ENCODE assay signal across 12 cellular contexts in the genomic region with DNA sequence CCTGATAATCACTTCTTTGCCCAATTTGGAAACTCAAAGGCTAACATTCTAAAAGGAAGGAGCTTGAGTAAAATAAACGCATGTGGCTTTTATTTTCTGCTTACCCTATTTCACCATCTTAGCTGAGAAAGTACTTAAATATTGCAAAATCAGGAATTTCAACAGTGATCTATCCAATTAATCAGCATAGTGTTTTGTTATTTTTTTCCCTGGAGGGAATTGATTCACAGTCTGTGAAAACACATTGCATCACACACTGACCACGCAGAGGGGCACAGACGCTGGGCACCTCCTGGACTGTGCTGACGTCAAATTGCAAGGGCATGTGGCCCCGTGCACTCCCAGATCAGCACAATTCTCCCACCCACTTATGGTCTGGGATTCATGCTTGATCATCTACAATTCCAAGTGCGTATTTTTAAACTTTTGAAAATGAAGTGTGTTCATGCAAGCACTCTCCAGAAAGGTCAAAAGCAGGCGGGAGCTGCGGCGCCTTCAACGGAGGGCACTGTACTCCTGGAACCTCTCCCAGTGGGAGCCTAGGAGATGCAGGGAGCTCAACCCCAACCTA.
A peak's percentile ranks its signal among the peaks of the same experiment; 100 is the strongest.
DNase-seq lines count a peak whose midpoint lies in the region; ATAC-seq, FAIRE-seq and TF ChIP-seq lines count a peak whose summit lies in the region.
"Had no signal": no experiment of that assay in that cellular context is flagged by ENCODE, and none has a peak within 500 bp of the region (broad histone marks: within the 10 kb centered on the region; RNA-seq: fewer than 3 reads in every experiment).

No MANE protein-coding gene starts in this region.

- no peak overlapping the region for H3K4me3 Mint-ChIP-seq in activated CD8-positive, alpha-beta memory T cell treated with anti-CD3 and anti-CD28 coated beads, Interleukin-2, amount 10 ng/mL, durations not matched to agents 7 days and 5 days
- no peak overlapping the region for H3K4me3 Mint-ChIP-seq in stimulated activated naive B cell treated with anti-CD40 and anti-IgM and Interleukin-4, amounts not matched to agents 10 μg/mL and 1 μg/mL and 100 μg/mL, for 72 hours
- H3K4me3 Mint-ChIP-seq: memory B cell had no signal

- CTCF ChIA-PET in activated CD8-positive, alpha-beta memory T cell treated with anti-CD3 and anti-CD28 coated beads, Interleukin-2, amount 10 ng/mL, durations not matched to agents 7 days and 5 days (lab: Charles Lee), result no interaction called here

- no peak for ATAC-seq in thoracic aorta (ENCODE audit: insufficient number of reproducible peaks, low FRiP score, low read depth)
- ATAC-seq in activated CD8-positive, alpha-beta memory T cell treated with anti-CD3 and anti-CD28 coated beads, Interleukin-2, amount 10 ng/mL, durations not matched to agents 7 days and 5 days, result no peak
- ATAC-seq in stimulated activated naive B cell treated with anti-CD40 and anti-IgM and Interleukin-4, amounts not matched to agents 10 μg/mL and 1 μg/mL and 100 μg/mL, for 72 hours (replicated peaks), result no peak

- no peak overlapping the region for H3K27ac ChIP-seq in thoracic aorta
- H3K27ac ChIP-seq: KMS-11 had no signal

- TF ChIP-seq CTCF in kidney epithelial cell (IDR thresholded peaks at IDR 0.05; ENCODE audit: insufficient read depth, low read length, poor library complexity, severe bottlenecking) (no peak), thoracic aorta (IDR thresholded peaks at IDR 0.05) (no peak)

- H3K27me3 ChIP-seq in kidney epithelial cell (ENCODE audit: control insufficient read depth, insufficient read depth, low read length) (no peaks in the 10 kb centered on the region), thoracic aorta (replicated peaks; ENCODE audit: insufficient read depth) (no peaks in the 10 kb centered on the region)

- H3K4me3 ChIP-seq in kidney epithelial cell (ENCODE audit: low read depth, low read length) (no peak overlapping the region), thoracic aorta (no peak overlapping the region)

- DNase-seq in HTR-8/SVneo (ENCODE audit: insufficient read length, low spot score) (peak; percentile 20), brain pericyte (ENCODE audit: low read depth, low spot score) (peak; percentile 96), kidney epithelial cell (ENCODE audit: low read depth) (peak; percentile 48), thoracic aorta (ENCODE audit: low spot score) (peak; percentile 3)
- DNase-seq in stimulated activated naive CD4-positive, alpha-beta T cell treated with Interleukin-2 at 50 U/mL for 16 hours (lab: John Stamatoyannopoulos, UW), result no peak
- DNase-seq in activated CD4-positive, CD25-positive, alpha-beta regulatory T cell (lab: John Stamatoyannopoulos, UW), result no peak
- DNase-seq in activated CD8-positive, alpha-beta memory T cell treated with anti-CD3 and anti-CD28 coated beads, Interleukin-2, amount 10 ng/mL, durations not matched to agents 7 days and 5 days, result no peak
- no peak for DNase-seq in stimulated activated naive B cell treated with anti-CD40 and anti-IgM and Interleukin-4, amounts not matched to agents 10 μg/mL and 1 μg/mL and 100 μg/mL, for 72 hours
- DNase-seq: effector memory CD4-positive, alpha-beta T cell; NCI-H774 had no signal

- H3K36me3 ChIP-seq in kidney epithelial cell (ENCODE audit: control insufficient read depth, insufficient read depth, low read length) (no peaks in the 10 kb centered on the region), thoracic aorta (no peaks in the 10 kb centered on the region)

- H3K27ac Mint-ChIP-seq in activated CD8-positive, alpha-beta memory T cell treated with anti-CD3 and anti-CD28 coated beads, Interleukin-2, amount 10 ng/mL, durations not matched to agents 7 days and 5 days, result no peak overlapping the region
- no peak overlapping the region for H3K27ac Mint-ChIP-seq in stimulated activated naive B cell treated with anti-CD40 and anti-IgM and Interleukin-4, amounts not matched to agents 10 μg/mL and 1 μg/mL and 100 μg/mL, for 72 hours
- H3K27ac Mint-ChIP-seq: memory B cell had no signal

- no peaks in the 10 kb centered on the region for H3K4me1 Mint-ChIP-seq in activated CD8-positive, alpha-beta memory T cell treated with anti-CD3 and anti-CD28 coated beads, Interleukin-2, amount 10 ng/mL, durations not matched to agents 7 days and 5 days
- no peaks in the 10 kb centered on the region for H3K4me1 Mint-ChIP-seq in stimulated activated naive B cell treated with anti-CD40 and anti-IgM and Interleukin-4, amounts not matched to agents 10 μg/mL and 1 μg/mL and 100 μg/mL, for 72 hours
- H3K4me1 Mint-ChIP-seq: memory B cell had no signal

- H3K27me3 Mint-ChIP-seq in activated CD8-positive, alpha-beta memory T cell treated with anti-CD3 and anti-CD28 coated beads, Interleukin-2, amount 10 ng/mL, durations not matched to agents 7 days and 5 days, result no peaks in the 10 kb centered on the region
- H3K27me3 Mint-ChIP-seq in stimulated activated naive B cell treated with anti-CD40 and anti-IgM and Interleukin-4, amounts not matched to agents 10 μg/mL and 1 μg/mL and 100 μg/mL, for 72 hours, result no peaks in the 10 kb centered on the region
- H3K27me3 Mint-ChIP-seq: memory B cell had no signal

- FAIRE-seq in HTR-8/SVneo (lab: Jason Lieb, UNC), result no peak

- no peaks in the 10 kb centered on the region for H3K36me3 Mint-ChIP-seq in activated CD8-positive, alpha-beta memory T cell treated with anti-CD3 and anti-CD28 coated beads, Interleukin-2, amount 10 ng/mL, durations not matched to agents 7 days and 5 days
- H3K36me3 Mint-ChIP-seq in stimulated activated naive B cell treated with anti-CD40 and anti-IgM and Interleukin-4, amounts not matched to agents 10 μg/mL and 1 μg/mL and 100 μg/mL, for 72 hours, result no peaks in the 10 kb centered on the region
- H3K36me3 Mint-ChIP-seq: memory B cell had no signal

- no peaks in the 10 kb centered on the region for H3K4me1 ChIP-seq in thoracic aorta (ENCODE audit: control insufficient read depth in 1 of 2, low read depth in 2 of 2)

- H3K9me3 ChIP-seq in thoracic aorta, result no peaks in the 10 kb centered on the region

- H3K9me3 Mint-ChIP-seq in activated CD8-positive, alpha-beta memory T cell treated with anti-CD3 and anti-CD28 coated beads, Interleukin-2, amount 10 ng/mL, durations not matched to agents 7 days and 5 days (ENCODE audit: low read depth), result no peaks in the 10 kb centered on the region
- H3K9me3 Mint-ChIP-seq in stimulated activated naive B cell treated with anti-CD40 and anti-IgM and Interleukin-4, amounts not matched to agents 10 μg/mL and 1 μg/mL and 100 μg/mL, for 72 hours, result no peaks in the 10 kb centered on the region

Comparison
In these comparisons a context has a peak if more than half of its experiments do, and no peak if none do; other contexts are left out.
1. DNase-seq: peak in HTR-8/SVneo (single experiment), brain pericyte (single experiment), kidney epithelial cell (single experiment) and thoracic aorta (single experiment); none in stimulated activated naive CD4-positive, alpha-beta T cell treated with Interleukin-2 at 50 U/mL for 16 hours (single experiment), activated CD4-positive, CD25-positive, alpha-beta regulatory T cell (0 of 4), activated CD8-positive, alpha-beta memory T cell treated with anti-CD3 and anti-CD28 coated beads, Interleukin-2, amount 10 ng/mL, durations not matched to agents 7 days and 5 days (single experiment) and stimulated activated naive B cell treated with anti-CD40 and anti-IgM and Interleukin-4, amounts not matched to agents 10 μg/mL and 1 μg/mL and 100 μg/mL, for 72 hours (single experiment).